In genomic region chr5:124649548-124650501, GRCh38 we compare ENCODE assay signal across 8 cellular contexts.
DNase-seq lines count a peak whose midpoint lies in the region; ATAC-seq and TF ChIP-seq lines count a peak whose summit lies in the region.

No MANE protein-coding gene starts in this region.

- no peaks in the 10 kb centered on the region for H3K36me3 Mint-ChIP-seq in activated CD4-positive, alpha-beta T cell treated with anti-CD3 and anti-CD28 coated beads for 36 hours (ENCODE audit: low read depth)
- peaks cover 11% of the 10 kb centered on the region for H3K36me3 Mint-ChIP-seq in memory B cell

- POLR2A ChIA-PET in A673 (lab: Charles Lee; ENCODE audit: low non-redundant PET), result no interaction called here
- POLR2A ChIA-PET in activated CD4-positive, alpha-beta T cell treated with anti-CD3 and anti-CD28 coated beads for 36 hours (lab: Charles Lee), result interaction anchor here (0.6 kb wide), 1 partner anchor 511 kb away, joined by 3 read pairs; no protein-coding TSS in a partner anchor

- H3K9me3 ChIP-seq in A673 (ENCODE audit: low read depth, low read length, poor library complexity, severe bottlenecking), result no peaks in the 10 kb centered on the region

- H3K4me3 Mint-ChIP-seq in activated CD4-positive, alpha-beta T cell treated with anti-CD3 and anti-CD28 coated beads for 36 hours, result peak overlapping the region; percentile 37
- peak overlapping the region; percentile 62 for H3K4me3 Mint-ChIP-seq in memory B cell

- peak; percentile 71 for ATAC-seq in GM18873 (IDR thresholded peaks at IDR 0.05; ENCODE audit: low FRiP score, unreplicated experiment)
- ATAC-seq in HG03103 (IDR thresholded peaks at IDR 0.05; ENCODE audit: low read depth, unreplicated experiment), result peak; percentile 74
- peak; percentile 85 for ATAC-seq in activated CD4-positive, alpha-beta T cell treated with anti-CD3 and anti-CD28 coated beads for 36 hours
- ATAC-seq in memory B cell (ENCODE audit: low read depth), result peak; percentile 82

- CTCF ChIA-PET in A673 (lab: Charles Lee), result no interaction called here
- CTCF ChIA-PET in activated CD4-positive, alpha-beta T cell treated with anti-CD3 and anti-CD28 coated beads for 36 hours (lab: Charles Lee), result interaction anchor here (1.3 kb wide), 1 partner anchor 10 kb away, joined by 3 read pairs; no protein-coding TSS in a partner anchor

- DNase-seq in A673 (ENCODE audit: low spot score) (peak; percentile 43), NCI-H2227 treated with DMSO at 0.1 percent for 48 hours (lab: John Stamatoyannopoulos, UW) (peak; percentile 78), dedifferentiated amniotic fluid mesenchymal stem cell (ENCODE audit: extremely low spot score) (peak; percentile 60), memory B cell (ENCODE audit: low spot score in 2 of 2) (peak; percentile 62 to 82)
- DNase-seq in activated CD4-positive, alpha-beta T cell treated with anti-CD3 and anti-CD28 coated beads for 36 hours, result peak; percentile 78
- DNase-seq in stimulated activated CD8-positive, alpha-beta memory T cell treated with anti-CD3 and anti-CD28 coated beads, Interleukin-7, amount 100 ng/mL, for 1 hour (ENCODE audit: low read depth in 2 of 2), result peak; percentile 19 to 39

- peaks cover 35% of the 10 kb centered on the region for H3K27me3 Mint-ChIP-seq in activated CD4-positive, alpha-beta T cell treated with anti-CD3 and anti-CD28 coated beads for 36 hours
- H3K27me3 Mint-ChIP-seq in memory B cell, result peaks cover 5% of the 10 kb centered on the region

- peaks cover 26% of the 10 kb centered on the region for H3K4me1 Mint-ChIP-seq in activated CD4-positive, alpha-beta T cell treated with anti-CD3 and anti-CD28 coated beads for 36 hours
- peaks cover 46% of the 10 kb centered on the region for H3K4me1 Mint-ChIP-seq in memory B cell

- intact Hi-C loops in A673 (cut with micrococcal nuclease; ENCODE audit: unreplicated experiment), result no loop called here
- intact Hi-C loops in activated CD4-positive, alpha-beta T cell treated with anti-CD3 and anti-CD28 coated beads for 36 hours (cut with DNase I, micrococcal nuclease), result loop anchor here (1.0 to 5.0 kb wide), 3 partner anchors 66 to 123 kb away; no protein-coding TSS in a partner anchor

- no TSS peak for BruUV-seq in A673 (replicated peaks; lab: Mats Ljungman, UMichigan)

- no peaks in the 10 kb centered on the region for H3K27me3 ChIP-seq in A673 (replicated peaks; ENCODE audit: insufficient read depth, low read depth, low read length, poor library complexity)

- no peak overlapping the region for H3K27ac Mint-ChIP-seq in activated CD4-positive, alpha-beta T cell treated with anti-CD3 and anti-CD28 coated beads for 36 hours
- H3K27ac Mint-ChIP-seq in memory B cell, result peak overlapping the region; percentile 88

- H3K36me3 ChIP-seq in A673 (ENCODE audit: insufficient read depth, low read length, poor library complexity, severe bottlenecking), result no peaks in the 10 kb centered on the region

- peaks cover 28% of the 10 kb centered on the region for H3K4me1 ChIP-seq in A673 (ENCODE audit: insufficient read depth, low read length, poor library complexity, severe bottlenecking)

- no peaks in the 10 kb centered on the region for H3K9me3 Mint-ChIP-seq in activated CD4-positive, alpha-beta T cell treated with anti-CD3 and anti-CD28 coated beads for 36 hours (ENCODE audit: low read depth)
- H3K9me3 Mint-ChIP-seq in memory B cell, result no peaks in the 10 kb centered on the region

- no peak overlapping the region for H3K27ac ChIP-seq in A673 (ENCODE audit: low read depth, low read length, poor library complexity, severe bottlenecking)

- no peak overlapping the region for H3K4me3 ChIP-seq in A673 (ENCODE audit: low read depth, low read length, poor library complexity, severe bottlenecking)

- no peak for TF ChIP-seq CTCF in A673 (conservative IDR thresholded peaks at IDR 0.05; ENCODE audit: low read depth, low read length)
